25 cellular contexts compared by ENCODE assay signal in the genomic region with DNA sequence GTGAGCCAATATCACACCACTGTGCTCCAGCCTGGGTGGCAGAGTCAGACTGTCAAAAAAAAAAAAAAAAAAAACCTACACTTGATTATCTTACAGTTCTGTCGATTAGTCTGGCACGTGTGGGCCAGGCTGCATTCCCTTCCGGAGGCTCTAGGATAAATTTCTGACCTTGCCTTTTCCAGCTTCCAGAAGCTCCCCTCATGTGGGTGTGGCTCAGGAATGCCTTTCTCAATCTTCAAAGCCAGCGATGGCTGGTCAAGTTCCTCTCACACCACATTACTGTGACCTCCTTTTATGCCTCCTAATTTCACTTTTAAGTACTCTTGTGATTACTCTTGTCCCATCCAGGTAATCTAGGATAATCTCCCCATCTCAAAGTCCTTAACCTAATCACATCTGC.
"Had no signal": no experiment of that assay in that cellular context is flagged by ENCODE, and none has a peak within 500 bp of the region (broad histone marks: within the 10 kb centered on the region; RNA-seq: fewer than 3 reads in every experiment).

No MANE protein-coding gene starts in this region.

- DNase-seq: activated CD4-positive, alpha-beta memory T cell treated with anti-CD3 and anti-CD28 coated beads, Interleukin-2, amount 10 ng/mL, durations not matched to agents 7 days and 5 days; activated CD4-positive, alpha-beta T cell treated with anti-CD3 and anti-CD28 coated beads for 1 hour; activated CD4-positive, alpha-beta T cell treated with anti-CD3 and anti-CD28 coated beads for 4 hours; activated CD4-positive, alpha-beta T cell treated with anti-CD3 and anti-CD28 coated beads, Interleukin-2, amount 10 ng/mL, durations not matched to agents 7 days and 5 days; activated CD4-positive, alpha-beta T cell treated with anti-CD3 and anti-CD28 coated beads, Interleukin-2, amount 50 U/mL, for 4 hours; activated CD8-positive, alpha-beta memory T cell treated with anti-CD3 and anti-CD28 coated beads, Interleukin-2, amount 50 U/mL, for 48 hours; activated gamma-delta T cell; activated naive CD4-positive, alpha-beta T cell; activated naive CD4-positive, alpha-beta T cell treated with anti-CD3 and anti-CD28 coated beads, Interleukin-2, amount 10 ng/mL, durations not matched to agents 7 days and 5 days; activated naive CD8-positive, alpha-beta T cell treated with anti-CD3 and anti-CD28 coated beads, Interleukin-2, amount 10 ng/mL, durations not matched to agents 7 days and 5 days; activated T-cell treated with anti-CD3 and anti-CD28 coated beads for 4 hours; activated T-cell treated with anti-CD3 and anti-CD28 coated beads, Interleukin-2, amount 50 U/mL, for 24 hours; activated T-cell treated with anti-CD3 and anti-CD28 coated beads, Interleukin-2, amount 50 U/mL, for 72 hours; caudate nucleus; effector CD8-positive, alpha-beta T cell; esophagus squamous epithelium; foreskin melanocyte; heart right ventricle; T-helper 2 cell had no signal

- H3K4me3 Mint-ChIP-seq: activated CD4-positive, alpha-beta memory T cell treated with anti-CD3 and anti-CD28 coated beads, Interleukin-2, amount 10 ng/mL, durations not matched to agents 7 days and 5 days; activated CD4-positive, alpha-beta T cell treated with anti-CD3 and anti-CD28 coated beads, Interleukin-2, amount 10 ng/mL, durations not matched to agents 7 days and 5 days; activated naive CD4-positive, alpha-beta T cell treated with anti-CD3 and anti-CD28 coated beads, Interleukin-2, amount 10 ng/mL, durations not matched to agents 7 days and 5 days; activated naive CD8-positive, alpha-beta T cell treated with anti-CD3 and anti-CD28 coated beads, Interleukin-2, amount 10 ng/mL, durations not matched to agents 7 days and 5 days; activated T-cell treated with anti-CD3 and anti-CD28 coated beads, Interleukin-2, amount 50 U/mL, for 24 hours; activated T-cell treated with anti-CD3 and anti-CD28 coated beads, Interleukin-2, amount 50 U/mL, for 72 hours; brain; WTC11 had no signal

- H3K9me3 Mint-ChIP-seq: activated CD4-positive, alpha-beta memory T cell treated with anti-CD3 and anti-CD28 coated beads, Interleukin-2, amount 10 ng/mL, durations not matched to agents 7 days and 5 days; activated CD4-positive, alpha-beta T cell treated with anti-CD3 and anti-CD28 coated beads, Interleukin-2, amount 10 ng/mL, durations not matched to agents 7 days and 5 days; activated naive CD4-positive, alpha-beta T cell treated with anti-CD3 and anti-CD28 coated beads, Interleukin-2, amount 10 ng/mL, durations not matched to agents 7 days and 5 days; activated naive CD4-positive, alpha-beta T cell treated with anti-CD3 and anti-CD28 coated beads, Interleukin-2, amount 50 U/mL, for 72 hours; activated naive CD8-positive, alpha-beta T cell treated with anti-CD3 and anti-CD28 coated beads, Interleukin-2, amount 10 ng/mL, durations not matched to agents 7 days and 5 days; activated T-cell treated with anti-CD3 and anti-CD28 coated beads, Interleukin-2, amount 50 U/mL, for 24 hours; activated T-cell treated with anti-CD3 and anti-CD28 coated beads, Interleukin-2, amount 50 U/mL, for 72 hours; brain; WTC11 had no signal

- H3K27ac ChIP-seq: ascending aorta, epithelial cell of prostate, esophagus squamous epithelium, gastroesophageal sphincter, heart right ventricle had no signal

- ATAC-seq: activated naive CD4-positive, alpha-beta T cell treated with anti-CD3 and anti-CD28 coated beads, Interleukin-2, amount 50 U/mL, for 72 hours; activated T-cell treated with anti-CD3 and anti-CD28 coated beads, Interleukin-2, amount 50 U/mL, for 72 hours; gastroesophageal sphincter; heart right ventricle; WTC11 had no signal

- H3K27me3 ChIP-seq: ascending aorta, gastroesophageal sphincter had no signal

- H3K4me1 Mint-ChIP-seq: activated CD4-positive, alpha-beta memory T cell treated with anti-CD3 and anti-CD28 coated beads, Interleukin-2, amount 10 ng/mL, durations not matched to agents 7 days and 5 days; activated CD4-positive, alpha-beta T cell treated with anti-CD3 and anti-CD28 coated beads, Interleukin-2, amount 10 ng/mL, durations not matched to agents 7 days and 5 days; activated naive CD4-positive, alpha-beta T cell treated with anti-CD3 and anti-CD28 coated beads, Interleukin-2, amount 10 ng/mL, durations not matched to agents 7 days and 5 days; activated naive CD8-positive, alpha-beta T cell treated with anti-CD3 and anti-CD28 coated beads, Interleukin-2, amount 10 ng/mL, durations not matched to agents 7 days and 5 days had no signal

- H3K4me3 ChIP-seq: ascending aorta, esophagus squamous epithelium, gastroesophageal sphincter, heart right ventricle had no signal

- H3K9me3 ChIP-seq: ascending aorta, esophagus squamous epithelium, gastroesophageal sphincter, heart right ventricle had no signal

- H3K36me3 Mint-ChIP-seq: activated naive CD4-positive, alpha-beta T cell treated with anti-CD3 and anti-CD28 coated beads, Interleukin-2, amount 10 ng/mL, durations not matched to agents 7 days and 5 days; activated naive CD4-positive, alpha-beta T cell treated with anti-CD3 and anti-CD28 coated beads, Interleukin-2, amount 50 U/mL, for 72 hours; activated naive CD8-positive, alpha-beta T cell treated with anti-CD3 and anti-CD28 coated beads, Interleukin-2, amount 10 ng/mL, durations not matched to agents 7 days and 5 days; brain; WTC11 had no signal

- H3K27me3 Mint-ChIP-seq: activated naive CD4-positive, alpha-beta T cell treated with anti-CD3 and anti-CD28 coated beads, Interleukin-2, amount 10 ng/mL, durations not matched to agents 7 days and 5 days had no signal

- H3K36me3 ChIP-seq: ascending aorta, esophagus squamous epithelium, gastroesophageal sphincter, heart right ventricle had no signal

- H3K27ac Mint-ChIP-seq: activated CD4-positive, alpha-beta memory T cell treated with anti-CD3 and anti-CD28 coated beads, Interleukin-2, amount 10 ng/mL, durations not matched to agents 7 days and 5 days; activated CD4-positive, alpha-beta T cell treated with anti-CD3 and anti-CD28 coated beads, Interleukin-2, amount 10 ng/mL, durations not matched to agents 7 days and 5 days; activated naive CD4-positive, alpha-beta T cell treated with anti-CD3 and anti-CD28 coated beads, Interleukin-2, amount 10 ng/mL, durations not matched to agents 7 days and 5 days; activated naive CD4-positive, alpha-beta T cell treated with anti-CD3 and anti-CD28 coated beads, Interleukin-2, amount 50 U/mL, for 72 hours; activated naive CD8-positive, alpha-beta T cell treated with anti-CD3 and anti-CD28 coated beads, Interleukin-2, amount 10 ng/mL, durations not matched to agents 7 days and 5 days; activated T-cell treated with anti-CD3 and anti-CD28 coated beads, Interleukin-2, amount 50 U/mL, for 24 hours; activated T-cell treated with anti-CD3 and anti-CD28 coated beads, Interleukin-2, amount 50 U/mL, for 72 hours; brain; WTC11 had no signal

- H3K4me1 ChIP-seq: ascending aorta, esophagus squamous epithelium, gastroesophageal sphincter, heart right ventricle had no signal
